1 cellular context compared by ENCODE assay signal in genomic region chr17:19474405-19474804, GRCh38. TPM values are rescaled to one million over a fixed set of nuclear protein-coding genes. Genes with fewer than 3 reads are reported as not detected.
"Had no signal": no experiment of that assay in that cellular context is flagged by ENCODE, and none has a peak within 500 bp of the region (broad histone marks: within the 10 kb centered on the region; RNA-seq: fewer than 3 reads in every experiment).

No MANE protein-coding gene starts in this region.

RNA-seq across cellular contexts. Expression of gene SLC47A1, which starts 59.2 kb away (rescaled TPM):
- total RNA-seq: naive thymus-derived CD8-positive, alpha-beta T cell had no signal
